Comparison of ENCODE assay signal across 28 cellular contexts in the genomic region with DNA sequence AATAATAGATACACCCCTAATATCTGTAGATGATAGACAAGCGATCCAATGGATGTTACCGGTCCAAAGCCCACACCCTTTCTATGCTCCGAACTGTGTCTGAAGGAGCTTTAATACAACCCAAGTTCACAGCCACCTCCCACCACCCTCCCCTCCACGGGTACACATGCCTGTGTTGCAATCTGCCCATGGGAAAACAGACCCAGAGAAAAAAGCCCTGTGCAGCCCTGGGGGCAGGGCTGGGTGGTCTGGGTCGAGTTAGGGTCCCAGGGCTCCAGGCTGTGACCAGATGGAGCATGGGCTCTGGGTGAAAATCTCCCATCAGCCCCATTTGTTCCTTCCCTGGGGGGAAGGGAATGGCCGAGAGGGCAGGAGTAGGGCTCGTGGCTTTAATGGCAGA.
"Had no signal": no experiment of that assay in that cellular context is flagged by ENCODE, and none has a peak within 500 bp of the region (broad histone marks: within the 10 kb centered on the region; RNA-seq: fewer than 3 reads in every experiment).

No MANE protein-coding gene starts in this region.

- H3K4me3 ChIP-seq: colonic mucosa, coronary artery, dorsolateral prefrontal cortex, esophagus muscularis mucosa, esophagus squamous epithelium, gastrocnemius medialis, gastroesophageal sphincter, heart left ventricle, heart right ventricle had no signal

- H3K27me3 ChIP-seq: colonic mucosa, esophagus muscularis mucosa, esophagus squamous epithelium, gastrocnemius medialis, gastroesophageal sphincter, heart left ventricle, heart right ventricle had no signal

- H3K4me1 ChIP-seq: colonic mucosa, esophagus muscularis mucosa, esophagus squamous epithelium, foreskin keratinocyte, gastrocnemius medialis, gastroesophageal sphincter, heart left ventricle, heart right ventricle had no signal

- FAIRE-seq: colon, endometrium, endothelial cell of umbilical vein, frontal cortex had no signal

- H3K27ac ChIP-seq: colonic mucosa, coronary artery, dorsolateral prefrontal cortex, epithelial cell of prostate, esophagus muscularis mucosa, esophagus squamous epithelium, foreskin keratinocyte, gastrocnemius medialis, gastroesophageal sphincter, heart left ventricle, heart right ventricle had no signal

- H3K9me3 ChIP-seq: colonic mucosa, esophagus muscularis mucosa, esophagus squamous epithelium, gastrocnemius medialis, gastroesophageal sphincter, heart left ventricle, heart right ventricle had no signal

- H3K36me3 ChIP-seq: colonic mucosa, esophagus muscularis mucosa, esophagus squamous epithelium, gastrocnemius medialis, gastroesophageal sphincter, heart left ventricle, heart right ventricle had no signal

- ATAC-seq: effector memory CD8-positive, alpha-beta T cell; esophagus mucosa; foreskin keratinocyte; gastrocnemius medialis; gastroesophageal sphincter; heart left ventricle had no signal

- DNase-seq: colonic mucosa; cortex of kidney; dermis blood vessel endothelial cell; dorsolateral prefrontal cortex; effector CD4-positive, alpha-beta T cell; effector CD8-positive, alpha-beta T cell; effector memory CD4-positive, alpha-beta T cell; effector memory CD8-positive, alpha-beta T cell; endodermal cell; erythroblast; esophagus squamous epithelium; foreskin fibroblast; foreskin keratinocyte; foreskin melanocyte; gastrocnemius medialis; glutamatergic neuron; head of caudate nucleus; heart left ventricle; heart right ventricle had no signal
